9 cellular contexts compared by ENCODE assay signal in the genomic region with DNA sequence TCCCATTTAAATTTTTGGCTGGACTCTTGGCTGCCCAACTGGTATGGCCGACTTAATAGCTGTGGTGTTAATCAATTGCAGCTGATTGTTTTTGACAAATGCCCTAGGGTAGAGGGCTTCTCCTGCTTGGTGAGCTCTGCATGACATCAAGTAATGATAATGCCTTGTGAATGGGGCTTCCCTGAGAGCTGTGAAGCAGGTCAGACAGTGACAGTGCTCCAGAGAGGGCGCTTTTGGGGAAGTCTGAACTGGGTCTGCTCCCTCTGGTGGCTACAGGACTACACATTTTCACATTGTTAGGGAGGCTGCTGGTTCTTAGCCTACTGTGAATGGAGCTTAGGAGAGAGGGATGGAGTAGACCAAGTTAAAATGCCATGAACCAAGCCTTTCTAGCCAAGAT.
DNase-seq lines count a peak whose midpoint lies in the region; ATAC-seq and TF ChIP-seq lines count a peak whose summit lies in the region.
"Had no signal": no experiment of that assay in that cellular context is flagged by ENCODE, and none has a peak within 500 bp of the region (broad histone marks: within the 10 kb centered on the region; RNA-seq: fewer than 3 reads in every experiment).

No MANE protein-coding gene starts in this region.

- H3K27ac Mint-ChIP-seq in stimulated activated naive CD8-positive, alpha-beta T cell treated with anti-CD3 and anti-CD28 coated beads, Interleukin-15, amount 100 ng/mL, for 72 hours = peak overlapping the region in 1 of 2 donors; percentile 27
- no peak overlapping the region for H3K27ac Mint-ChIP-seq in glutamatergic neuron (ENCODE audit: unreplicated experiment)
- no peak overlapping the region for H3K27ac Mint-ChIP-seq in CD4-positive, alpha-beta memory T cell

- CTCF ChIA-PET in CD4-positive, alpha-beta memory T cell (lab: Charles Lee; ENCODE audit: partially characterized antibody) = interaction anchor here (1.2 kb wide), 1 partner anchor 9 kb away, joined by 3 read pairs; no protein-coding TSS in a partner anchor

- peak; percentile 25 for TF ChIP-seq CTCF in glutamatergic neuron (IDR thresholded peaks at IDR 0.05; ENCODE audit: partially characterized antibody, unreplicated experiment)

- ATAC-seq in stimulated activated naive CD8-positive, alpha-beta T cell treated with anti-CD3 and anti-CD28 coated beads, Interleukin-15, amount 100 ng/mL, for 72 hours = peak; percentile 67
- no peak for ATAC-seq in stimulated activated naive CD8-positive, alpha-beta T cell treated with anti-CD3 and anti-CD28 coated beads, Interleukin-15, Interleukin-2, amounts not matched to agents 100 U/mL and 50 U/mL, for 24 hours
- no peak for ATAC-seq in GM18505 (IDR thresholded peaks at IDR 0.05; ENCODE audit: unreplicated experiment)

- no peak overlapping the region for H3K4me3 ChIP-seq in CD4-positive, alpha-beta memory T cell (ENCODE audit: low read length in 2 of 2)
- H3K4me3 ChIP-seq: SJSA1 had no signal

- DNase-seq in stimulated activated naive CD8-positive, alpha-beta T cell treated with anti-CD3 and anti-CD28 coated beads, Interleukin-15, amount 100 ng/mL, for 72 hours = no peak
- DNase-seq in stimulated activated naive CD8-positive, alpha-beta T cell treated with anti-CD3 and anti-CD28 coated beads, Interleukin-15, Interleukin-2, amounts not matched to agents 100 U/mL and 50 U/mL, for 24 hours = no peak
- DNase-seq in RKO (ENCODE audit: low spot score) (peak; percentile 21), glutamatergic neuron (peak; percentile 51), T-helper 9 cell (no peak)
- DNase-seq in NK-92 treated with Interleukin-12 subunit alpha and Interleukin-12 subunit beta, amount 100 ng/mL, for 24 hours (lab: John Stamatoyannopoulos, UW) = no peak
- DNase-seq in CD4-positive, alpha-beta memory T cell = no peak

- H3K4me1 Mint-ChIP-seq in stimulated activated naive CD8-positive, alpha-beta T cell treated with anti-CD3 and anti-CD28 coated beads, Interleukin-15, amount 100 ng/mL, for 72 hours = peaks cover under 1% of the 10 kb centered on the region
- H3K4me1 Mint-ChIP-seq in glutamatergic neuron (ENCODE audit: low read depth, unreplicated experiment) = peaks cover 28% of the 10 kb centered on the region
- no peaks in the 10 kb centered on the region for H3K4me1 Mint-ChIP-seq in CD4-positive, alpha-beta memory T cell

- no peak for TF ChIP-seq POLR2A in GM18505 (IDR thresholded peaks at IDR 0.05; ENCODE audit: borderline replicate concordance, extremely low read depth, insufficient read depth, insufficient read length)

- no peaks in the 10 kb centered on the region for H3K36me3 ChIP-seq in CD4-positive, alpha-beta memory T cell (ENCODE audit: insufficient read depth, low read length)
- H3K36me3 ChIP-seq: SJSA1 had no signal

- peaks cover 0 to 11% of the 10 kb centered on the region in 2 donors for H3K9me3 ChIP-seq in CD4-positive, alpha-beta memory T cell (ENCODE audit: control insufficient read depth in 1 of 2, low read length in 2 of 2)
- H3K9me3 ChIP-seq: SJSA1 had no signal

- H3K9me3 Mint-ChIP-seq in stimulated activated naive CD8-positive, alpha-beta T cell treated with anti-CD3 and anti-CD28 coated beads, Interleukin-15, amount 100 ng/mL, for 72 hours = peaks cover 21 to 27% of the 10 kb centered on the region in 2 donors
- H3K9me3 Mint-ChIP-seq in glutamatergic neuron (ENCODE audit: unreplicated experiment) = peaks cover 3% of the 10 kb centered on the region
- H3K9me3 Mint-ChIP-seq in CD4-positive, alpha-beta memory T cell = peaks cover 0 to 38% (median 18%) of the 10 kb centered on the region in 8 donors

- H3K27me3 ChIP-seq in CD4-positive, alpha-beta memory T cell (ENCODE audit: insufficient read depth, low read length) = no peaks in the 10 kb centered on the region
- H3K27me3 ChIP-seq: SJSA1 had no signal

- no peak overlapping the region for H3K4me3 Mint-ChIP-seq in stimulated activated naive CD8-positive, alpha-beta T cell treated with anti-CD3 and anti-CD28 coated beads, Interleukin-15, amount 100 ng/mL, for 72 hours
- no peak overlapping the region for H3K4me3 Mint-ChIP-seq in glutamatergic neuron (ENCODE audit: unreplicated experiment)
- H3K4me3 Mint-ChIP-seq in CD4-positive, alpha-beta memory T cell = peak overlapping the region in 1 of 8 donors; percentile 24

- H3K36me3 Mint-ChIP-seq in glutamatergic neuron (ENCODE audit: unreplicated experiment) = peaks cover 5% of the 10 kb centered on the region
- peaks cover 0 to 2% of the 10 kb centered on the region in 2 donors for H3K36me3 Mint-ChIP-seq in CD4-positive, alpha-beta memory T cell

- POLR2A ChIA-PET in CD4-positive, alpha-beta memory T cell (lab: Charles Lee; ENCODE audit: partially characterized antibody) = no interaction called here

- no peaks in the 10 kb centered on the region for H3K4me1 ChIP-seq in CD4-positive, alpha-beta memory T cell (ENCODE audit: insufficient read depth, low read length)

- no peak overlapping the region for H3K27ac ChIP-seq in CD4-positive, alpha-beta memory T cell (ENCODE audit: low read depth, low read length)
- H3K27ac ChIP-seq: SJSA1 had no signal

- intact Hi-C loops in CD4-positive, alpha-beta memory T cell (cut with micrococcal nuclease) = no loop called here

- no peaks in the 10 kb centered on the region for H3K27me3 Mint-ChIP-seq in stimulated activated naive CD8-positive, alpha-beta T cell treated with anti-CD3 and anti-CD28 coated beads, Interleukin-15, amount 100 ng/mL, for 72 hours
- H3K27me3 Mint-ChIP-seq in glutamatergic neuron (ENCODE audit: unreplicated experiment) = no peaks in the 10 kb centered on the region
- H3K27me3 Mint-ChIP-seq in CD4-positive, alpha-beta memory T cell = peaks cover 15 to 23% of the 10 kb centered on the region in 2 donors

Comparison
In these comparisons a context has a peak if more than half of its experiments do, and no peak if none do; other contexts are left out.
1. DNase-seq: peak in RKO (single experiment) and glutamatergic neuron (single experiment); none in stimulated activated naive CD8-positive, alpha-beta T cell treated with anti-CD3 and anti-CD28 coated beads, Interleukin-15, amount 100 ng/mL, for 72 hours (0 of 2), stimulated activated naive CD8-positive, alpha-beta T cell treated with anti-CD3 and anti-CD28 coated beads, Interleukin-15, Interleukin-2, amounts not matched to agents 100 U/mL and 50 U/mL, for 24 hours (single experiment), NK-92 treated with Interleukin-12 subunit alpha and Interleukin-12 subunit beta, amount 100 ng/mL, for 24 hours (single experiment), CD4-positive, alpha-beta memory T cell (0 of 5) and T-helper 9 cell (single experiment).